Comparison of ENCODE assay signal across 8 cellular contexts in the genomic region with DNA sequence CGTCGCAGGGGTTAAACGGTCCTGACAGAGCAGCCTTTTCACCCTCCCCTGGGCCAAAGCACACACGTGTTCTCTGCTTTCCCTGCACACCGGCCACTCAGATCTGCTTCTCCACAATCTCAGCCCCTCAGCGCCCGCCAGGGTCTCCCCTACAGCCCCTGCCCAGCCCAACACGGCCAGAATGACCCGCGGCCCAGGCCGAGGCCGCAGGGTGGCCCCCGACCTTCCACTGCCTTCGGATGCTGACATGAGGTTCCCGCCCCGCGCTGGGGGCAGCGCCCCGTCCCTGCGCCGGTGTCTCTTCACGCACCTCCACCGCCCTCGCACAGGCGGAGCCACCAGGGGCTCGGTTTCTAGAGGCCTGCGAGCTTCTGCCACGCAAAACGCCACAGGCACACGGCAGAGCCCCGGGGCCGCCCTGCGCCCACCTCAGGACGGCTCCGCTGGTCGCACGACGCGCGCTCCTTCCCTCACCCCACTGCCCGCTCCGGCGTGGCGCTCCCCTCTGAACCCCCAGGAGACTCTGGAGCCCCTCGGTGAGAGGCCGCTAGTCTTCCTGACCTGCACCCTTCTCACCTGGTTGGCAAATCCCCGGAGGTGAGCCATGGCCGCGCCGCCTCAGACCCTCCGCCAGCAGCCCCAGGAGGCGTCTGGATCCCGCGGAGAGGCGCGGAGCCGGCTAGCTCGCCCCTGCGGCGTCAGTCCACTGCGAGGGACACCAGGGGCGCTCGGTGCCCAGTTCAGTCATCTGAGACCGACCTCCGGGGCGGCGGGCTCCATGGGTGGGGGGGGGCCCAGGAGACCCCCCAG. TPM values are rescaled to one million over a fixed set of nuclear protein-coding genes. Genes with fewer than 3 reads are reported as not detected.
DNase-seq lines count a peak whose midpoint lies in the region; ATAC-seq and TF ChIP-seq lines count a peak whose summit lies in the region.

No MANE protein-coding gene starts in this region.

- no peaks in the 10 kb centered on the region for H3F3A ChIP-seq in DOHH2 (ENCODE audit: control insufficient read depth, insufficient read depth)

- peak; percentile 18 for DNase-seq in activated CD4-positive, alpha-beta T cell treated with anti-CD3 and anti-CD28 coated beads for 1 hour
- DNase-seq in effector CD4-positive, alpha-beta T cell: peak; percentile 19
- DNase-seq in stomach (peak; percentile 47), NCI-H1694 treated with DMSO at 0.1 percent for 48 hours (lab: John Stamatoyannopoulos, UW) (no peak)

- peak overlapping the region; percentile 90 for H3K9ac ChIP-seq in HUES6 (ENCODE audit: low read length)

- H3K79me2 ChIP-seq in DOHH2 (ENCODE audit: control insufficient read depth, low read length): peaks cover 51% of the 10 kb centered on the region

- TF ChIP-seq EP300 in stomach (IDR thresholded peaks at IDR 0.05): no peak

- H3K4me3 ChIP-seq in DOHH2 (ENCODE audit: low read length) (peak overlapping the region; percentile 98), HUES6 (ENCODE audit: low read depth, low read length) (peak overlapping the region; percentile 97), mesodermal cell (ENCODE audit: extremely low read depth, insufficient read depth, low read length, poor library complexity, severe bottlenecking) (peak overlapping the region; percentile 83), stomach (peak overlapping the region; percentile 72 to 100 (median 87))

- H3K27me3 ChIP-seq in DOHH2 (ENCODE audit: control insufficient read depth, low read length) (peaks cover 10% of the 10 kb centered on the region), HUES6 (ENCODE audit: control insufficient read depth, insufficient read depth, low read length) (peaks cover 7% of the 10 kb centered on the region), stomach (no peaks in the 10 kb centered on the region)

- H3K9me3 ChIP-seq in DOHH2 (ENCODE audit: control insufficient read depth, insufficient read depth, low read length) (0 out of 2 replicates have a peak, but pooled peaks cover 4% of the 10 kb centered on the region), HUES6 (ENCODE audit: control insufficient read depth, insufficient read depth, low read depth, low read length) (no peaks in the 10 kb centered on the region), mesodermal cell (ENCODE audit: control insufficient read depth, low read length) (no peaks in the 10 kb centered on the region), stomach (no peaks in the 10 kb centered on the region)

- TF ChIP-seq POLR2A in stomach (IDR thresholded peaks at IDR 0.05): no peak

- no peak overlapping the region for H3K27ac ChIP-seq in DOHH2 (ENCODE audit: low read depth, low read length)
- H3K27ac ChIP-seq in HUES6 (ENCODE audit: low read depth, low read length): peak overlapping the region; percentile 79; the same call in 1 of the 2 replicates
- H3K27ac ChIP-seq in mesodermal cell (ENCODE audit: low read depth, low read length, severe bottlenecking): peak overlapping the region; percentile 67
- H3K27ac ChIP-seq in stomach: peak overlapping the region; percentile 85 to 93 (median 90)

- peaks cover 8% of the 10 kb centered on the region for H3K36me3 ChIP-seq in DOHH2 (ENCODE audit: control insufficient read depth, low read length)
- H3K36me3 ChIP-seq in HUES6 (ENCODE audit: control insufficient read depth, insufficient read depth, low read length): peaks cover 21% of the 10 kb centered on the region
- H3K36me3 ChIP-seq in mesodermal cell (ENCODE audit: control insufficient read depth, insufficient read depth, low read length): peaks cover 29% of the 10 kb centered on the region
- H3K36me3 ChIP-seq in stomach: peaks cover 0 to 19% (median 5%) of the 10 kb centered on the region in 4 donors

- ATAC-seq in GM21381 (IDR thresholded peaks at IDR 0.05; ENCODE audit: unreplicated experiment): peak; percentile 18

- H3K9me2 ChIP-seq in DOHH2 (replicated peaks; ENCODE audit: control insufficient read depth, low read length): no peaks in the 10 kb centered on the region

- no peak for TF ChIP-seq CTCF in DOHH2 (IDR thresholded peaks at IDR 0.05; ENCODE audit: low read depth, low read length, poor library complexity, severe bottlenecking)
- no peak for TF ChIP-seq CTCF in stomach (IDR thresholded peaks at IDR 0.05)

- WGBS in mesodermal cell (ENCODE audit: insufficient coverage in 2 of 2), 2 experiments: 0% methylated on average over 53 to 65 of the region's 67 CpGs
- 1 to 4% (median 1%) methylated on average over 25 to 67 of the region's 67 CpGs for WGBS in stomach, 5 donors

- intact Hi-C loops in stomach (cut with DNase I; ENCODE audit: low total_unique reads): no loop called here

- peaks cover 6% of the 10 kb centered on the region; the same call in 1 of the 2 replicates for H4K20me1 ChIP-seq in DOHH2 (ENCODE audit: control insufficient read depth, insufficient read depth, low read depth, low read length)

- peaks cover 15% of the 10 kb centered on the region for H3K4me1 ChIP-seq in DOHH2 (ENCODE audit: control insufficient read depth, low read length)
- H3K4me1 ChIP-seq in HUES6 (ENCODE audit: control insufficient read depth, insufficient read depth, low read length): peaks cover 21% of the 10 kb centered on the region
- H3K4me1 ChIP-seq in mesodermal cell (ENCODE audit: control insufficient read depth, insufficient read depth, low read length, poor library complexity, severe bottlenecking): peaks cover 19% of the 10 kb centered on the region
- peaks cover 26 to 54% (median 42%) of the 10 kb centered on the region in 4 donors for H3K4me1 ChIP-seq in stomach

- H3K4me2 ChIP-seq in DOHH2 (ENCODE audit: low read length): peak overlapping the region; percentile 89

RNA-seq across cellular contexts. Expression of gene STK25, which starts 0.7 kb away (rescaled TPM):
- 191 TPM for polyA plus RNA-seq in mesodermal cell (2013, experiment 1 of 2)
- polyA plus RNA-seq in mesodermal cell (2013, experiment 2 of 2): 176 TPM
- total RNA-seq in stomach: 100 to 1,000 TPM in 4 of 5 donors, 10 to 100 TPM in 1; 93.8 to 446 (median 240) TPM
- 100 to 1,000 TPM; 116 to 162 (median 120) TPM for polyA plus RNA-seq in stomach

RNA-seq across cellular contexts. Expression of gene BOK, which starts 50.9 kb away (rescaled TPM):
- 33.0 TPM for polyA plus RNA-seq in mesodermal cell (2013, experiment 1 of 2)
- polyA plus RNA-seq in mesodermal cell (2013, experiment 2 of 2): 28.9 TPM
- total RNA-seq in stomach: 100 to 1,000 TPM in 1 of 5 donors, 10 to 100 TPM in 4; 13.0 to 112 (median 69.4) TPM
- polyA plus RNA-seq in stomach: 10 to 100 TPM; 14.7 to 31.0 (median 21.6) TPM
